ENCODE assay signal across 35 cellular contexts in the genomic region with DNA sequence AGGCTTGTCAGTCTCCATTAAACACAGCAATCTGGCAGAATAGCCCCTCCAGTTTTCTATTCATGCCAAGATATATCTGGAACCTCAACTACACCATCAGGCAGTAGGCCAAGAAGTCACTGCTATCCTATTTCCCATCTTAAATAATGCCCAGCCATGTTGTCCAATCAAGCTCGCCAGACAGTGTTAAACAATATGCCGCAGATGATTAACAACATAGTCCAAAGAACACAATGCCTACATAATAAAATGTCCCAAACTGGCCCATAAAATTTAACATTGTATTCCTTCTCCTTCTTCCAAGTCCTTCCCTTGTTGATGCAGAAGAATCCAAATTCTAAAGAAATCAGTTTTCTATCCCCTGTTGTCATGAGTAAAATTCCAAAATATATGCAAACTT.
A peak's percentile ranks its signal among the peaks of the same experiment; 100 is the strongest.
DNase-seq lines count a peak whose midpoint lies in the region; ATAC-seq and TF ChIP-seq lines count a peak whose summit lies in the region.
"Had no signal": no experiment of that assay in that cellular context is flagged by ENCODE, and none has a peak within 500 bp of the region (broad histone marks: within the 10 kb centered on the region; RNA-seq: fewer than 3 reads in every experiment).

No MANE protein-coding gene starts in this region.

- DNase-seq in LNCaP clone FGC (ENCODE audit: low read depth) (peak; percentile 65), esophagus muscularis mucosa (ENCODE audit: extremely low spot score) (peak; percentile 53), left colon (no peak), mucosa of descending colon (no peak), T-helper 17 cell (no peak), MM.1S (no peak), heart right ventricle (no peak)
- DNase-seq: 8988T; ACHN; AML-193; BE2C; C1 segment of cervical spinal cord; Caco-2; Calu3; CD4-positive, alpha-beta memory T cell; CD4-positive, alpha-beta T cell; CD4-positive, CD25-positive, alpha-beta regulatory T cell; CD8-positive, alpha-beta memory T cell; CD8-positive, alpha-beta T cell; COR-L47; DMS 273 treated with DMSO at 0.1 percent for 48 hours; DMS153; DMS53; DMS79; DMS79 treated with DMSO at 0.1 percent for 48 hours; DND-41; EL had no signal

- no peak for TF ChIP-seq EP300 in esophagus muscularis mucosa (IDR thresholded peaks at IDR 0.05)

- no peak for TF ChIP-seq POLR2A in esophagus muscularis mucosa (IDR thresholded peaks at IDR 0.05; ENCODE audit: low read depth)

- 88% methylated on average over 2 of the region's 2 CpGs for WGBS in esophagus muscularis mucosa
- 67 to 93% methylated on average over 2 of the region's 2 CpGs for WGBS in heart right ventricle, 2 donors

- H3K9me2 ChIP-seq in MM.1S (replicated peaks; ENCODE audit: insufficient read depth, low read length): no peaks in the 10 kb centered on the region

- H2AFZ ChIP-seq in MM.1S (ENCODE audit: low read length): no peak overlapping the region

- no peaks in the 10 kb centered on the region for H3K4me1 Mint-ChIP-seq in T-helper 17 cell
- H3K4me1 Mint-ChIP-seq: B cell; CD14-positive monocyte; CD4-positive, alpha-beta memory T cell; CD4-positive, CD25-positive, alpha-beta regulatory T cell; CD8-positive, alpha-beta memory T cell had no signal

- TF ChIP-seq CTCF in LNCaP clone FGC (IDR thresholded peaks at IDR 0.05; ENCODE audit: control insufficient read depth, extremely low read depth, insufficient read depth): no peak
- TF ChIP-seq CTCF in esophagus muscularis mucosa (IDR thresholded peaks at IDR 0.05): no peak
- no peak for TF ChIP-seq CTCF in mucosa of descending colon (IDR thresholded peaks at IDR 0.05)
- TF ChIP-seq CTCF in MM.1S (IDR thresholded peaks at IDR 0.05; ENCODE audit: low read length): no peak
- TF ChIP-seq CTCF in heart right ventricle (IDR thresholded peaks at IDR 0.05): no peak

- H3K27ac Mint-ChIP-seq in T-helper 17 cell: no peak overlapping the region
- H3K27ac Mint-ChIP-seq: B cell; CD14-positive monocyte; CD4-positive, alpha-beta memory T cell; CD4-positive, alpha-beta T cell; CD4-positive, CD25-positive, alpha-beta regulatory T cell; CD8-positive, alpha-beta memory T cell; CD8-positive, alpha-beta T cell had no signal

- ATAC-seq in left colon (peak; percentile 46), mucosa of descending colon (peak; percentile 11), T-helper 17 cell (no peak), GM21576 (IDR thresholded peaks at IDR 0.05; ENCODE audit: unreplicated experiment) (no peak), heart right ventricle (no peak)
- ATAC-seq: A549; CD8-positive, alpha-beta T cell had no signal

- H3K4me2 ChIP-seq in MM.1S (ENCODE audit: low read depth, low read length): no peak overlapping the region
- H3K4me2 ChIP-seq: A549; BLaER1; BLaER1 treated with 17β-estradiol and CSF1 and Interleukin-3, amounts not matched to agents 10 nM and 100 nM had no signal

- H3F3A ChIP-seq in MM.1S (ENCODE audit: insufficient read depth, low read length): no peaks in the 10 kb centered on the region

- H3K27ac ChIP-seq in esophagus muscularis mucosa (replicated peaks in 1 of 4): no peak overlapping the region
- no peak overlapping the region for H3K27ac ChIP-seq in MM.1S (ENCODE audit: low read length)
- no peak overlapping the region for H3K27ac ChIP-seq in heart right ventricle
- H3K27ac ChIP-seq: 22Rv1; A549; BLaER1; BLaER1 treated with 17β-estradiol and CSF1 and Interleukin-3, amounts not matched to agents 10 nM and 100 nM; C4-2B had no signal

- intact Hi-C loops in esophagus muscularis mucosa (cut with DNase I): no loop called here
- intact Hi-C loops in left colon (cut with DNase I, micrococcal nuclease): no loop called here
- intact Hi-C loops in mucosa of descending colon (cut with DNase I, micrococcal nuclease): no loop called here
- intact Hi-C loops in heart right ventricle (cut with DNase I): no loop called here

- H3K9me3 ChIP-seq in esophagus muscularis mucosa: peaks cover 0 to 5% (median 0%) of the 10 kb centered on the region in 4 donors
- H3K9me3 ChIP-seq in mucosa of descending colon: no peaks in the 10 kb centered on the region
- H3K9me3 ChIP-seq in T-helper 17 cell (ENCODE audit: control insufficient read depth, low read length, poor library complexity, severe bottlenecking): no peaks in the 10 kb centered on the region
- no peaks in the 10 kb centered on the region for H3K9me3 ChIP-seq in MM.1S (replicated peaks; ENCODE audit: insufficient read depth, low read length)
- H3K9me3 ChIP-seq in heart right ventricle: peaks cover 0 to 12% (median 0%) of the 10 kb centered on the region in 11 donors
- H3K9me3 ChIP-seq: A549, BE2C, BLaER1, Caco-2 had no signal

- H3K27me3 Mint-ChIP-seq in T-helper 17 cell: no peaks in the 10 kb centered on the region
- H3K27me3 Mint-ChIP-seq: B cell; CD4-positive, alpha-beta memory T cell; CD4-positive, CD25-positive, alpha-beta regulatory T cell; CD8-positive, alpha-beta memory T cell had no signal

- H3K4me3 Mint-ChIP-seq in T-helper 17 cell: no peak overlapping the region
- H3K4me3 Mint-ChIP-seq: B cell; CD14-positive monocyte; CD4-positive, alpha-beta memory T cell; CD4-positive, alpha-beta T cell; CD4-positive, CD25-positive, alpha-beta regulatory T cell; CD8-positive, alpha-beta memory T cell; CD8-positive, alpha-beta T cell had no signal

- no peak overlapping the region for H3K9ac ChIP-seq in MM.1S (ENCODE audit: low read length)
- H3K9ac ChIP-seq: BLaER1; BLaER1 treated with 17β-estradiol and CSF1 and Interleukin-3, amounts not matched to agents 10 nM and 100 nM had no signal

- no peaks in the 10 kb centered on the region for H3K27me3 ChIP-seq in esophagus muscularis mucosa
- H3K27me3 ChIP-seq in MM.1S (replicated peaks; ENCODE audit: insufficient read depth, low read length): no peaks in the 10 kb centered on the region
- peaks cover 0 to 4% (median 0%) of the 10 kb centered on the region in 7 donors for H3K27me3 ChIP-seq in heart right ventricle
- H3K27me3 ChIP-seq: BLaER1; BLaER1 treated with 17β-estradiol and CSF1 and Interleukin-3, amounts not matched to agents 10 nM and 100 nM had no signal

- H3K79me2 ChIP-seq in MM.1S (ENCODE audit: low read length): no peaks in the 10 kb centered on the region

- H3K36me3 ChIP-seq in esophagus muscularis mucosa: no peaks in the 10 kb centered on the region
- H3K36me3 ChIP-seq in mucosa of descending colon (ENCODE audit: low read depth): no peaks in the 10 kb centered on the region
- H3K36me3 ChIP-seq in MM.1S (replicated peaks; ENCODE audit: insufficient read depth, low read length): no peaks in the 10 kb centered on the region
- H3K36me3 ChIP-seq in heart right ventricle: no peaks in the 10 kb centered on the region
- H3K36me3 ChIP-seq: BE2C; BLaER1; BLaER1 treated with 17β-estradiol and CSF1 and Interleukin-3, amounts not matched to agents 10 nM and 100 nM had no signal

- H3K4me3 ChIP-seq in LNCaP clone FGC (ENCODE audit: low read depth, low read length) (no peak overlapping the region), esophagus muscularis mucosa (no peak overlapping the region), mucosa of descending colon (no peak overlapping the region), MM.1S (ENCODE audit: low read length) (no peak overlapping the region), heart right ventricle (no peak overlapping the region)
- H3K4me3 ChIP-seq: A549; BLaER1; BLaER1 treated with 17β-estradiol and CSF1 and Interleukin-3, amounts not matched to agents 10 nM and 100 nM had no signal

- H3K36me3 Mint-ChIP-seq in T-helper 17 cell (ENCODE audit: low read depth): no peaks in the 10 kb centered on the region
- H3K36me3 Mint-ChIP-seq: CD14-positive monocyte; CD4-positive, alpha-beta memory T cell; CD4-positive, CD25-positive, alpha-beta regulatory T cell; CD8-positive, alpha-beta memory T cell; CD8-positive, alpha-beta T cell had no signal

- H3K4me1 ChIP-seq in esophagus muscularis mucosa (no peaks in the 10 kb centered on the region), mucosa of descending colon (ENCODE audit: low read depth) (no peaks in the 10 kb centered on the region), MM.1S (ENCODE audit: low read length) (no peaks in the 10 kb centered on the region), heart right ventricle (no peaks in the 10 kb centered on the region)
- H3K4me1 ChIP-seq: A549; BE2C; BLaER1; BLaER1 treated with 17β-estradiol and CSF1 and Interleukin-3, amounts not matched to agents 10 nM and 100 nM; Caco-2 had no signal

- no peaks in the 10 kb centered on the region for H4K20me1 ChIP-seq in MM.1S (ENCODE audit: insufficient read depth, low read length)
- H4K20me1 ChIP-seq: BLaER1; BLaER1 treated with 17β-estradiol and CSF1 and Interleukin-3, amounts not matched to agents 10 nM and 100 nM had no signal

Comparison
In these comparisons a context has a peak if more than half of its experiments do, and no peak if none do; other contexts are left out.
1. DNase-seq: peak in LNCaP clone FGC (single experiment) and esophagus muscularis mucosa (single experiment); none in left colon (0 of 2), mucosa of descending colon (0 of 3), T-helper 17 cell (0 of 3), MM.1S (single experiment) and heart right ventricle (0 of 2).
2. ATAC-seq: peak in left colon (single experiment) and mucosa of descending colon (single experiment); none in T-helper 17 cell (single experiment), GM21576 (single experiment) and heart right ventricle (0 of 8).